In the genomic region with DNA sequence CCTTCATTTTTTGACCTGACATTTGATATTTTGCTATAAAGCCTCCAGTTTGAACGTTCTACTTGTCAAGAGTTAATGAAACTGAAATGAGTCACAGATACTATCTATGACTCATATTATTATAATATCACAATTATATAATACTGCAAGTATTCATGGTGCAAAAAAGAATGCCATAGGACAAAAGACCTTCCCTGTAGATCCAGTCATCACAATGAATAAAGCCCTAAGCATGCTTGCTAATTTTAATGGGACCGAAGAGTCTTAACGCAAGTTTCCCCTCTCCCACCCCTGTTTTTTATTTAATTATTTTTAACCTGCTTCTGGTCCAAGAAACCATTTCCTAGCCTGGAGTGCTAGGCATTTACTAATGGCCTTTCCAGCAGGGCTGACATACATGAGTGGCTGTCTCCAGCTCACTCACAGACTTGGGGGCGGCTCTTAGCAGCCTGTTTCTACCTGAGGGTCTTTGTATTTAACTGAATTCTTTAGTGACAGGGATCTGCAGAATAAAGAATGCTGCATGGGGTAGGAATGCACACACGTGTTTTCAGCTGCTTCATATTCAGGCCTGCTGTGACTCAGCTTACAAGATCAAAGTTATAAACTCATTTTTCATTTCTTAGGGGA, we compare ENCODE assay signal across 10 cellular contexts.
DNase-seq lines count a peak whose midpoint lies in the region; ATAC-seq and TF ChIP-seq lines count a peak whose summit lies in the region.
"Had no signal": no experiment of that assay in that cellular context is flagged by ENCODE, and none has a peak within 500 bp of the region (broad histone marks: within the 10 kb centered on the region; RNA-seq: fewer than 3 reads in every experiment).

No MANE protein-coding gene starts in this region.

- in situ Hi-C loops in IMR-90 (cut with MboI; ENCODE audit: low sequenced_read_pairs) = no loop called here

- dilution Hi-C loops in IMR-90 (cut with HindIII; ENCODE audit: low sequenced_read_pairs, unreplicated experiment) = no loop called here

- peaks cover 6% of the 10 kb centered on the region for H3K27me3 Mint-ChIP-seq in CD4-positive, CD25-positive, alpha-beta regulatory T cell
- no peaks in the 10 kb centered on the region for H3K27me3 Mint-ChIP-seq in mesothelial cell of epicardium (ENCODE audit: low read depth)

- no peak for TF ChIP-seq RAD21 in IMR-90 (IDR thresholded peaks at IDR 0.05; ENCODE audit: low read length)

- H4K20me1 ChIP-seq in IMR-90 (ENCODE audit: insufficient read depth, low read length) = no peaks in the 10 kb centered on the region

- H2BK120ac ChIP-seq in IMR-90 (ENCODE audit: low read depth, low read length) = no peak overlapping the region

- no peak overlapping the region for H2BK20ac ChIP-seq in IMR-90 (ENCODE audit: low read depth, low read length)

- peaks cover 13 to 28% (median 21%) of the 10 kb centered on the region in 4 donors for H3K4me1 Mint-ChIP-seq in CD4-positive, CD25-positive, alpha-beta regulatory T cell
- H3K4me1 Mint-ChIP-seq in mesothelial cell of epicardium = peaks cover 47% of the 10 kb centered on the region

- CTCF ChIA-PET in IMR-90 (lab: Yijun Ruan, JAX) = interaction anchor here (1.5 kb wide), 2 partner anchors 11 to 13 kb away, joined by 3 to 4 read pairs; no protein-coding TSS in a partner anchor

- peak overlapping the region; percentile 39 for H2BK5ac ChIP-seq in IMR-90 (ENCODE audit: low read depth, low read length, poor library complexity, severe bottlenecking)

- H2BK15ac ChIP-seq in IMR-90 (ENCODE audit: low read depth, low read length) = no peak overlapping the region

- H3K9me3 ChIP-seq in CD4-positive, CD25-positive, alpha-beta regulatory T cell (ENCODE audit: control insufficient read depth in 2 of 2, low read length in 2 of 2) = no peaks in the 10 kb centered on the region
- no peaks in the 10 kb centered on the region for H3K9me3 ChIP-seq in IMR-90 (ENCODE audit: control insufficient read depth, insufficient read depth, low read length)

- no peaks in the 10 kb centered on the region for H3K36me3 Mint-ChIP-seq in CD4-positive, CD25-positive, alpha-beta regulatory T cell
- no peaks in the 10 kb centered on the region for H3K36me3 Mint-ChIP-seq in mesothelial cell of epicardium

- peak overlapping the region in 1 of 3 donors; percentile 63 for H3K27ac Mint-ChIP-seq in CD4-positive, CD25-positive, alpha-beta regulatory T cell
- peak overlapping the region; percentile 91 for H3K27ac Mint-ChIP-seq in mesothelial cell of epicardium

- H4K5ac ChIP-seq in IMR-90 (ENCODE audit: low read depth, low read length) = no peak overlapping the region

- no peaks in the 10 kb centered on the region for H3K9me3 Mint-ChIP-seq in CD4-positive, CD25-positive, alpha-beta regulatory T cell
- H3K9me3 Mint-ChIP-seq in mesothelial cell of epicardium = no peaks in the 10 kb centered on the region

- H3K18ac ChIP-seq in IMR-90 (ENCODE audit: low read depth, low read length) = no peak overlapping the region

- no peak overlapping the region for H4K8ac ChIP-seq in IMR-90 (ENCODE audit: low read depth in 2 of 2, low read length in 2 of 2)

- peak overlapping the region; percentile 56 for H3K4me3 ChIP-seq in CD4-positive, CD25-positive, alpha-beta regulatory T cell (ENCODE audit: low read depth, low read length)
- H3K4me3 ChIP-seq in IMR-90 (ENCODE audit: insufficient read depth, low read depth, low read length) (no peak overlapping the region), choroid plexus epithelial cell (ENCODE audit: low read depth, low read length) (no peak overlapping the region)

- POLR2A ChIA-PET in IMR-90 (lab: Charles Lee; ENCODE audit: unreplicated experiment) = no interaction called here

- intact Hi-C loops in IMR-90 (cut with micrococcal nuclease) = no loop called here

- no peaks in the 10 kb centered on the region for H3K79me1 ChIP-seq in IMR-90 (ENCODE audit: low read depth in 1 of 2, low read length in 2 of 2)

- H3K23ac ChIP-seq in IMR-90 (ENCODE audit: low read depth, low read length) = no peak overlapping the region

- no peak overlapping the region for H3K4ac ChIP-seq in IMR-90 (ENCODE audit: low read depth, low read length)

- H3K4me1 ChIP-seq in CD4-positive, CD25-positive, alpha-beta regulatory T cell (ENCODE audit: control insufficient read depth, insufficient read depth, low read length, poor library complexity, severe bottlenecking) = peaks cover 10% of the 10 kb centered on the region
- H3K4me1 ChIP-seq in IMR-90 (ENCODE audit: control insufficient read depth, insufficient read depth, low read length) = peaks cover 6% of the 10 kb centered on the region; the same call in 1 of the 2 replicates

- no peak overlapping the region for H2AK9ac ChIP-seq in IMR-90 (replicated peaks; ENCODE audit: low read depth, low read length, poor library complexity)

- DNase-seq in CD4-positive, CD25-positive, alpha-beta regulatory T cell = peak in 1 of 3 donors; percentile 47
- DNase-seq in IMR-90 (peak; percentile 76), choroid plexus epithelial cell (ENCODE audit: low read depth) (peak; percentile 79), mesothelial cell of epicardium (ENCODE audit: low spot score in 2 of 2, unreplicated experiment in 2 of 2) (no peak), Kasumi-1 (lab: John Stamatoyannopoulos, UW) (no peak)
- DNase-seq in stimulated activated CD4-positive, alpha-beta T cell treated with anti-CD3 and anti-CD28 coated beads, Interleukin-15, amount 100 ng/mL, for 24 hours = no peak
- DNase-seq: activated CD8-positive, alpha-beta memory T cell treated with anti-CD3 and anti-CD28 coated beads, Interleukin-2, amount 50 U/mL, for 4 hours; right cardiac atrium had no signal

- H2AFZ ChIP-seq in IMR-90 (replicated peaks; ENCODE audit: low read length, poor library complexity) = no peak overlapping the region

- no peaks in the 10 kb centered on the region for H3K36me3 ChIP-seq in CD4-positive, CD25-positive, alpha-beta regulatory T cell (ENCODE audit: control insufficient read depth, insufficient read depth, low read length)
- H3K36me3 ChIP-seq in IMR-90 (ENCODE audit: control insufficient read depth, insufficient read depth, low read length) = no peaks in the 10 kb centered on the region

- peak overlapping the region; percentile 50; the same call in 1 of the 2 replicates for H3K4me2 ChIP-seq in IMR-90 (ENCODE audit: low read depth, low read length)

- H3K9ac ChIP-seq in IMR-90 (ENCODE audit: low read depth, low read length) = no peak overlapping the region

- no peak overlapping the region for H2AK5ac ChIP-seq in IMR-90 (ENCODE audit: low read depth, low read length)

- H3K4me3 Mint-ChIP-seq in CD4-positive, CD25-positive, alpha-beta regulatory T cell = peak overlapping the region in 1 of 4 donors; percentile 29
- no peak overlapping the region for H3K4me3 Mint-ChIP-seq in mesothelial cell of epicardium

- H3K14ac ChIP-seq in IMR-90 (replicated peaks; ENCODE audit: low read depth, low read length) = no peak overlapping the region

- H3K9me1 ChIP-seq in IMR-90 (ENCODE audit: insufficient read depth, low read length) = peaks cover 2% of the 10 kb centered on the region; the same call in 1 of the 2 replicates

- peak overlapping the region; percentile 64 for H3K27ac ChIP-seq in CD4-positive, CD25-positive, alpha-beta regulatory T cell (ENCODE audit: insufficient read depth, low read length, poor library complexity, severe bottlenecking)
- H3K27ac ChIP-seq in IMR-90 (ENCODE audit: insufficient read depth, low read length) = no peak overlapping the region; the same call in 1 of the 2 replicates

- no CpG with 5 or more reads among the region's 5 CpGs for WGBS in IMR-90 (ENCODE audit: extremely low coverage in 2 of 2, insufficient read length in 1 of 2), 2 experiments

- no peak overlapping the region for H4K91ac ChIP-seq in IMR-90 (ENCODE audit: insufficient read depth, low read depth, low read length)

- no peak for TF ChIP-seq CTCF in IMR-90 (conservative IDR thresholded peaks at IDR 0.05; ENCODE audit: low read depth, low read length)
- no peak for TF ChIP-seq CTCF in choroid plexus epithelial cell (conservative IDR thresholded peaks at IDR 0.05; ENCODE audit: low read depth, low read length)
- TF ChIP-seq CTCF in mesothelial cell of epicardium (IDR thresholded peaks at IDR 0.05; ENCODE audit: unreplicated experiment) = no peak

- ATAC-seq in CD4-positive, CD25-positive, alpha-beta regulatory T cell (ENCODE audit: low read depth in 2 of 2) = peak; percentile 56 to 61
- ATAC-seq in IMR-90 (ENCODE audit: low read depth) = peak; percentile 86
- no peak for ATAC-seq in GM18511 (IDR thresholded peaks at IDR 0.05; ENCODE audit: unreplicated experiment)
- ATAC-seq in GM21825 (IDR thresholded peaks at IDR 0.05; ENCODE audit: unreplicated experiment) = no peak
- ATAC-seq: right cardiac atrium had no signal

- no peaks in the 10 kb centered on the region for H3K27me3 ChIP-seq in CD4-positive, CD25-positive, alpha-beta regulatory T cell (ENCODE audit: control insufficient read depth, insufficient read depth, low read length)
- no peaks in the 10 kb centered on the region; the same call in 1 of the 2 replicates for H3K27me3 ChIP-seq in IMR-90 (ENCODE audit: control insufficient read depth, insufficient read depth, low read length)

- H3K56ac ChIP-seq in IMR-90 (ENCODE audit: extremely low read depth, insufficient read depth, low read length) = no peak overlapping the region

- BruUV-seq in IMR-90 (replicated peaks; lab: Mats Ljungman, UMichigan) = no TSS peak

- TF ChIP-seq POLR2A in IMR-90 (IDR thresholded peaks at IDR 0.05; ENCODE audit: low read depth, low read length) = no peak

TF ChIP-seq in IMR-90, 13 proteins besides CTCF, POLR2A, EP300 and RAD21:
- TF ChIP-seq FOS (IDR thresholded peaks at IDR 0.05; ENCODE audit: low read depth, low read length) (peak; percentile 82; the same call in 1 of the 2 replicates), MXI1 (IDR thresholded peaks at IDR 0.05; ENCODE audit: borderline replicate concordance, low read depth, low read length) (peak; percentile 67; the same call in 1 of the 2 replicates), BHLHE40 (IDR thresholded peaks at IDR 0.05; ENCODE audit: low read depth, low read length) (peak; percentile 42), MAFK (IDR thresholded peaks at IDR 0.05; ENCODE audit: low read depth, low read length) (no peak)

Comparison
In these comparisons a context has a peak if more than half of its experiments do, and no peak if none do; other contexts are left out.
1. ATAC-seq: peak in CD4-positive, CD25-positive, alpha-beta regulatory T cell (2 of 2) and IMR-90 (single experiment); none in GM18511 (single experiment) and GM21825 (single experiment).
2. DNase-seq: peak in IMR-90 (single experiment) and choroid plexus epithelial cell (single experiment); none in mesothelial cell of epicardium (0 of 2), stimulated activated CD4-positive, alpha-beta T cell treated with anti-CD3 and anti-CD28 coated beads, Interleukin-15, amount 100 ng/mL, for 24 hours (single experiment) and Kasumi-1 (0 of 2).